In genomic region chr3:178593786-178594185, GRCh38 we compare ENCODE assay signal across 40 cellular contexts. TPM values are rescaled to one million over a fixed set of nuclear protein-coding genes. Genes with fewer than 3 reads are reported as not detected.
"Had no signal": no experiment of that assay in that cellular context is flagged by ENCODE, and none has a peak within 500 bp of the region (broad histone marks: within the 10 kb centered on the region; RNA-seq: fewer than 3 reads in every experiment).

No MANE protein-coding gene starts in this region.

- H3K27ac ChIP-seq: adrenal gland, body of pancreas, brain microvascular endothelial cell, breast epithelium, cardiac muscle cell, VCaP had no signal

- H3K9me3 ChIP-seq: adrenal gland, body of pancreas, breast epithelium had no signal

- DNase-seq: activated B cell treated with CpG ODN at 0.5 μM for 24 hours; activated CD4-positive, alpha-beta memory T cell treated with anti-CD3 and anti-CD28 coated beads for 36 hours; activated CD4-positive, alpha-beta T cell treated with anti-CD3 and anti-CD28 coated beads for 4 hours; activated CD4-positive, alpha-beta T cell treated with anti-CD3 and anti-CD28 coated beads, Interleukin-2, amount 10 ng/mL, durations not matched to agents 24 days and 14 days; activated CD4-positive, alpha-beta T cell treated with anti-CD3 and anti-CD28 coated beads, Interleukin-2, amount 50 U/mL, for 1 hour; activated CD4-positive, alpha-beta T cell treated with anti-CD3 and anti-CD28 coated beads, Interleukin-2, amount 50 U/mL, for 4 hours; activated CD4-positive, CD25-positive, alpha-beta regulatory T cell treated with anti-CD3 and anti-CD28 coated beads, Interleukin-2, amount 50 U/mL, for 72 hours; activated CD8-positive, alpha-beta memory T cell treated with anti-CD3 and anti-CD28 coated beads, Interleukin-2, amount 50 U/mL, for 4 hours; activated CD8-positive, alpha-beta T cell treated with anti-CD3 and anti-CD28 coated beads for 36 hours; activated effector memory CD4-positive, alpha-beta T cell treated with anti-CD3 and anti-CD28 coated beads, Interleukin-2, amount 50 U/mL, for 16 hours; activated gamma-delta T cell treated with Interleukin-2 at 50 U/mL for 16 hours; activated naive CD4-positive, alpha-beta T cell; activated naive CD4-positive, alpha-beta T cell treated with anti-CD3 and anti-CD28 coated beads for 36 hours; activated naive CD4-positive, alpha-beta T cell treated with anti-CD3 and anti-CD28 coated beads, Interleukin-2, amount 50 U/mL, for 16 hours; activated naive CD8-positive, alpha-beta T cell treated with anti-CD3 and anti-CD28 coated beads for 36 hours; activated T-cell treated with anti-CD3 and anti-CD28 coated beads for 4 hours; activated T-cell treated with anti-CD3 and anti-CD28 coated beads, Interleukin-2, amount 50 U/mL, for 1 hour; activated T-cell treated with anti-CD3 and anti-CD28 coated beads, Interleukin-2, amount 50 U/mL, for 4 hours; activated T-cell treated with anti-CD3 and anti-CD28 coated beads, Interleukin-2, amount 50 U/mL, for 72 hours; adrenal gland; amniotic stem cell; aorta; body of pancreas; brain microvascular endothelial cell; caudate nucleus; cerebellar nuclear complex; T-helper 1 cell; T-helper 2 cell; T-helper 9 cell had no signal

- H3K36me3 Mint-ChIP-seq: activated CD4-positive, alpha-beta memory T cell treated with anti-CD3 and anti-CD28 coated beads for 36 hours; activated naive CD4-positive, alpha-beta T cell treated with anti-CD3 and anti-CD28 coated beads, Interleukin-2, amount 50 U/mL, for 72 hours; activated naive CD8-positive, alpha-beta T cell treated with anti-CD3 and anti-CD28 coated beads for 36 hours had no signal

- H3K4me3 Mint-ChIP-seq: activated B cell treated with CpG ODN at 0.5 μM for 24 hours; activated CD4-positive, alpha-beta memory T cell treated with anti-CD3 and anti-CD28 coated beads for 36 hours; activated CD4-positive, alpha-beta T cell treated with anti-CD3 and anti-CD28 coated beads, Interleukin-2, amount 10 ng/mL, durations not matched to agents 24 days and 14 days; activated CD8-positive, alpha-beta T cell treated with anti-CD3 and anti-CD28 coated beads for 36 hours; activated naive CD4-positive, alpha-beta T cell treated with anti-CD3 and anti-CD28 coated beads for 36 hours; activated naive CD8-positive, alpha-beta T cell treated with anti-CD3 and anti-CD28 coated beads for 36 hours; activated T-cell treated with anti-CD3 and anti-CD28 coated beads, Interleukin-2, amount 50 U/mL, for 4 hours; activated T-cell treated with anti-CD3 and anti-CD28 coated beads, Interleukin-2, amount 50 U/mL, for 72 hours; activated T-helper 1 cell treated with anti-CD3 and anti-CD28 coated beads, Interleukin-12 subunit alpha, Interleukin-12 subunit beta, Interleukin-2, Interleukin-4 antibody, amounts not matched to agents 30 ng/mL and 10 ng/mL and 1 ng/mL, durations not matched to agents 14 hours and 24 hours and 36 hours; activated T-helper 17 cell treated with anti-CD3 and anti-CD28 coated beads, Interleukin-2, amount 50 U/mL, for 72 hours; central memory CD8-positive, alpha-beta T cell; T-helper 1 cell treated with Interleukin-12 subunit alpha and Interleukin-12 subunit beta and Interleukin-4 antibody, amounts not matched to agents 30 μg/mL and 1 μg/mL, for 36 hours; T-helper 2 cell treated with Interferon-gamma antibody and Interleukin-4, amounts not matched to agents 5 μg/mL and 100 μg/mL, for 36 hours had no signal

- H3K4me3 ChIP-seq: adrenal gland, body of pancreas, breast epithelium, cardiac muscle cell had no signal

- H3K27me3 ChIP-seq: adrenal gland, body of pancreas, brain microvascular endothelial cell, breast epithelium, cardiac muscle cell had no signal

- H3K4me1 ChIP-seq: adrenal gland, body of pancreas, breast epithelium had no signal

- H3K9me3 Mint-ChIP-seq: activated B cell treated with CpG ODN at 0.5 μM for 24 hours; activated CD4-positive, alpha-beta memory T cell treated with anti-CD3 and anti-CD28 coated beads for 36 hours; activated CD8-positive, alpha-beta T cell treated with anti-CD3 and anti-CD28 coated beads for 36 hours; activated naive CD4-positive, alpha-beta T cell treated with anti-CD3 and anti-CD28 coated beads for 36 hours; activated naive CD4-positive, alpha-beta T cell treated with anti-CD3 and anti-CD28 coated beads, Interleukin-2, amount 50 U/mL, for 72 hours; activated naive CD8-positive, alpha-beta T cell treated with anti-CD3 and anti-CD28 coated beads for 36 hours; activated T-cell treated with anti-CD3 and anti-CD28 coated beads, Interleukin-2, amount 50 U/mL, for 4 hours; activated T-helper 1 cell treated with anti-CD3 and anti-CD28 coated beads, Interleukin-12 subunit alpha, Interleukin-12 subunit beta, Interleukin-2, Interleukin-4 antibody, amounts not matched to agents 30 ng/mL and 10 ng/mL and 1 ng/mL, durations not matched to agents 14 hours and 24 hours and 36 hours; activated T-helper 17 cell treated with anti-CD3 and anti-CD28 coated beads, Interleukin-2, amount 50 U/mL, for 72 hours; T-helper 1 cell treated with Interleukin-12 subunit alpha and Interleukin-12 subunit beta and Interleukin-4 antibody, amounts not matched to agents 30 μg/mL and 1 μg/mL, for 36 hours; T-helper 2 cell treated with Interferon-gamma antibody and Interleukin-4, amounts not matched to agents 5 μg/mL and 100 μg/mL, for 36 hours had no signal

- H3K27me3 Mint-ChIP-seq: activated CD4-positive, alpha-beta T cell treated with anti-CD3 and anti-CD28 coated beads, Interleukin-2, amount 10 ng/mL, durations not matched to agents 24 days and 14 days had no signal

- H3K27ac Mint-ChIP-seq: activated B cell treated with CpG ODN at 0.5 μM for 24 hours; activated CD4-positive, alpha-beta memory T cell treated with anti-CD3 and anti-CD28 coated beads for 36 hours; activated CD4-positive, alpha-beta T cell treated with anti-CD3 and anti-CD28 coated beads, Interleukin-2, amount 10 ng/mL, durations not matched to agents 24 days and 14 days; activated CD8-positive, alpha-beta T cell treated with anti-CD3 and anti-CD28 coated beads for 36 hours; activated naive CD4-positive, alpha-beta T cell treated with anti-CD3 and anti-CD28 coated beads for 36 hours; activated naive CD4-positive, alpha-beta T cell treated with anti-CD3 and anti-CD28 coated beads, Interleukin-2, amount 50 U/mL, for 72 hours; activated naive CD8-positive, alpha-beta T cell treated with anti-CD3 and anti-CD28 coated beads for 36 hours; activated T-cell treated with anti-CD3 and anti-CD28 coated beads, Interleukin-2, amount 50 U/mL, for 72 hours; activated T-helper 1 cell treated with anti-CD3 and anti-CD28 coated beads, Interleukin-12 subunit alpha, Interleukin-12 subunit beta, Interleukin-2, Interleukin-4 antibody, amounts not matched to agents 30 ng/mL and 10 ng/mL and 1 ng/mL, durations not matched to agents 14 hours and 24 hours and 36 hours; activated T-helper 17 cell treated with anti-CD3 and anti-CD28 coated beads, Interleukin-2, amount 50 U/mL, for 72 hours; T-helper 1 cell treated with Interleukin-12 subunit alpha and Interleukin-12 subunit beta and Interleukin-4 antibody, amounts not matched to agents 30 μg/mL and 1 μg/mL, for 36 hours; T-helper 2 cell treated with Interferon-gamma antibody and Interleukin-4, amounts not matched to agents 5 μg/mL and 100 μg/mL, for 36 hours had no signal

- H3K4me1 Mint-ChIP-seq: activated B cell treated with CpG ODN at 0.5 μM for 24 hours; activated CD4-positive, alpha-beta T cell treated with anti-CD3 and anti-CD28 coated beads, Interleukin-2, amount 10 ng/mL, durations not matched to agents 24 days and 14 days; activated naive CD8-positive, alpha-beta T cell treated with anti-CD3 and anti-CD28 coated beads for 36 hours; activated T-helper 17 cell treated with anti-CD3 and anti-CD28 coated beads, Interleukin-2, amount 50 U/mL, for 72 hours; central memory CD8-positive, alpha-beta T cell had no signal

- H3K36me3 ChIP-seq: adrenal gland, brain microvascular endothelial cell, breast epithelium, cardiac muscle cell had no signal

RNA-seq across cellular contexts. Expression of gene KCNMB2, which starts 57.5 kb away (rescaled TPM):
- total RNA-seq: activated B cell treated with CpG ODN at 0.5 μM for 24 hours; activated CD4-positive, alpha-beta memory T cell treated with anti-CD3 and anti-CD28 coated beads for 36 hours; activated CD4-positive, alpha-beta T cell treated with anti-CD3 and anti-CD28 coated beads, Interleukin-2, amount 10 ng/mL, durations not matched to agents 24 days and 14 days; activated CD8-positive, alpha-beta memory T cell treated with anti-CD3 and anti-CD28 coated beads for 36 hours; activated CD8-positive, alpha-beta T cell treated with anti-CD3 and anti-CD28 coated beads for 36 hours; activated naive CD4-positive, alpha-beta T cell treated with anti-CD3 and anti-CD28 coated beads for 36 hours; activated naive CD4-positive, alpha-beta T cell treated with anti-CD3 and anti-CD28 coated beads, Interleukin-2, amount 50 U/mL, for 72 hours; activated naive CD8-positive, alpha-beta T cell treated with anti-CD3 and anti-CD28 coated beads for 36 hours; activated T-cell treated with anti-CD3 and anti-CD28 coated beads, Interleukin-2, amount 50 U/mL, for 4 hours; activated T-cell treated with anti-CD3 and anti-CD28 coated beads, Interleukin-2, amount 50 U/mL, for 72 hours; activated T-helper 1 cell treated with anti-CD3 and anti-CD28 coated beads, Interleukin-12 subunit alpha, Interleukin-12 subunit beta, Interleukin-2, Interleukin-4 antibody, amounts not matched to agents 30 ng/mL and 10 ng/mL and 1 ng/mL, durations not matched to agents 14 hours and 24 hours and 36 hours; activated T-helper 17 cell treated with anti-CD3 and anti-CD28 coated beads, Interleukin-2, amount 50 U/mL, for 72 hours; aorta; astrocyte had no signal
- polyA plus RNA-seq: aorta, cardiac muscle cell had no signal
